Comparison of ENCODE assay signal across 26 cellular contexts in genomic region chr18:75937306-75937705, GRCh38.
"Had no signal": no experiment of that assay in that cellular context is flagged by ENCODE, and none has a peak within 500 bp of the region (broad histone marks: within the 10 kb centered on the region; RNA-seq: fewer than 3 reads in every experiment).

No MANE protein-coding gene starts in this region.

- H3K4me2 ChIP-seq: neural progenitor cell had no signal

- H3K36me3 Mint-ChIP-seq: immature natural killer cell; memory B cell; natural killer cell treated with Interleukin-12 subunit alpha and Interleukin-12 subunit beta and Interleukin-15 and Interleukin-18, amount 100 ng/mL, for 72 hours; neural progenitor cell; stimulated activated effector memory CD8-positive, alpha-beta T cell treated with anti-CD3 and anti-CD28 coated beads, Interleukin-12 subunit alpha, Interleukin-12 subunit beta, amount 100 ng/mL, for 72 hours had no signal

- H3K4me1 Mint-ChIP-seq: immature natural killer cell; memory B cell; neural progenitor cell; stimulated activated effector memory CD8-positive, alpha-beta T cell treated with anti-CD3 and anti-CD28 coated beads, Interleukin-12 subunit alpha, Interleukin-12 subunit beta, amount 100 ng/mL, for 72 hours had no signal

- DNase-seq: effector CD4-positive, alpha-beta T cell; gastrocnemius medialis; heart right ventricle; immature natural killer cell; left lung; lower lobe of right lung; midbrain; nucleus accumbens; ovary; right cardiac atrium; small intestine; stimulated activated CD4-positive, alpha-beta T cell treated with anti-CD3 and anti-CD28 coated beads, Interleukin-4, amount 100 ng/mL, for 1 hour; stimulated activated CD8-positive, alpha-beta memory T cell treated with anti-CD3 and anti-CD28 coated beads, Interleukin-4, amount 100 ng/mL, for 48 hours; stimulated activated naive CD8-positive, alpha-beta T cell treated with anti-CD3 and anti-CD28 coated beads, Interleukin-15, Interleukin-2, amounts not matched to agents 100 U/mL and 50 U/mL, for 24 hours; thyroid gland had no signal

- H3K36me3 ChIP-seq: gastrocnemius medialis, heart right ventricle, left lung, lower lobe of right lung, neural progenitor cell, ovary, suprapubic skin, thyroid gland had no signal

- H3K9ac ChIP-seq: neural progenitor cell had no signal

- H3K27me3 Mint-ChIP-seq: memory B cell, progenitor cell of endocrine pancreas, type B pancreatic cell had no signal

- H3K9me3 Mint-ChIP-seq: neural progenitor cell had no signal

- H2AFZ ChIP-seq: neural progenitor cell had no signal

- H3K4me3 Mint-ChIP-seq: immature natural killer cell; memory B cell; natural killer cell treated with Interleukin-12 subunit alpha and Interleukin-12 subunit beta and Interleukin-15 and Interleukin-18, amount 100 ng/mL, for 72 hours; neural progenitor cell; stimulated activated effector memory CD8-positive, alpha-beta T cell treated with anti-CD3 and anti-CD28 coated beads, Interleukin-12 subunit alpha, Interleukin-12 subunit beta, amount 100 ng/mL, for 72 hours; type B pancreatic cell had no signal

- H3K9me3 ChIP-seq: gastrocnemius medialis, left lung, lower lobe of right lung, suprapubic skin, thyroid gland had no signal

- H3K27ac Mint-ChIP-seq: immature natural killer cell; memory B cell; natural killer cell treated with Interleukin-12 subunit alpha and Interleukin-12 subunit beta and Interleukin-15 and Interleukin-18, amount 100 ng/mL, for 72 hours; neural progenitor cell; progenitor cell of endocrine pancreas; stimulated activated effector memory CD8-positive, alpha-beta T cell treated with anti-CD3 and anti-CD28 coated beads, Interleukin-12 subunit alpha, Interleukin-12 subunit beta, amount 100 ng/mL, for 72 hours; type B pancreatic cell had no signal

- H3K4me3 ChIP-seq: coronary artery, gastrocnemius medialis, heart right ventricle, left lung, lower lobe of right lung, neural progenitor cell, ovary, suprapubic skin, thyroid gland had no signal

- H3K27me3 ChIP-seq: gastrocnemius medialis, heart right ventricle, left lung, neural progenitor cell, ovary, suprapubic skin, thyroid gland had no signal

- H3K27ac ChIP-seq: coronary artery, gastrocnemius medialis, heart right ventricle, left lung, lower lobe of right lung, neural progenitor cell, ovary, suprapubic skin, thyroid gland had no signal

- H3K4me1 ChIP-seq: gastrocnemius medialis, heart right ventricle, left lung, lower lobe of right lung, neural progenitor cell, suprapubic skin, thyroid gland had no signal

- FAIRE-seq: endometrium, keratinocyte, small intestine, urothelium cell line had no signal
